Comparison of ENCODE assay signal across 12 cellular contexts in genomic region chr3:112776000-112776399, GRCh38.
DNase-seq lines count a peak whose midpoint lies in the region; ATAC-seq and TF ChIP-seq lines count a peak whose summit lies in the region.
"Had no signal": no experiment of that assay in that cellular context is flagged by ENCODE, and none has a peak within 500 bp of the region (broad histone marks: within the 10 kb centered on the region; RNA-seq: fewer than 3 reads in every experiment).

No MANE protein-coding gene starts in this region.

- intact Hi-C loops in ascending aorta (cut with DNase I), result no loop called here

- H3K9me3 ChIP-seq in RWPE2 (ENCODE audit: severe bottlenecking), result no peaks in the 10 kb centered on the region
- H3K9me3 ChIP-seq in ascending aorta, result no peaks in the 10 kb centered on the region
- H3K9me3 ChIP-seq: mucosa of descending colon, Peyer's patch, testis had no signal

- no peaks in the 10 kb centered on the region for H3K36me3 ChIP-seq in RWPE2 (ENCODE audit: low read depth)
- no peaks in the 10 kb centered on the region for H3K36me3 ChIP-seq in ascending aorta
- H3K36me3 ChIP-seq: Peyer's patch had no signal

- no peaks in the 10 kb centered on the region for H3K27me3 ChIP-seq in RWPE2 (ENCODE audit: insufficient read depth, poor library complexity, severe bottlenecking)
- no peaks in the 10 kb centered on the region for H3K27me3 ChIP-seq in ascending aorta
- H3K27me3 ChIP-seq: Peyer's patch, testis had no signal

- ATAC-seq in GM21619 (IDR thresholded peaks at IDR 0.05; ENCODE audit: unreplicated experiment) (peak; percentile 65), RWPE2 (ENCODE audit: low read depth) (peak; percentile 40)

- TF ChIP-seq CTCF in RWPE2 (IDR thresholded peaks at IDR 0.05; ENCODE audit: poor library complexity, severe bottlenecking) (no peak), ascending aorta (IDR thresholded peaks at IDR 0.05) (no peak)

- H3K4me3 ChIP-seq in RWPE2 (ENCODE audit: severe bottlenecking) (no peak overlapping the region), ascending aorta (no peak overlapping the region)
- H3K4me3 ChIP-seq: mucosa of descending colon, Peyer's patch, testis had no signal

- H3K4me1 ChIP-seq in RWPE2 (ENCODE audit: insufficient read depth, poor library complexity, severe bottlenecking) (peaks cover 59% of the 10 kb centered on the region), ascending aorta (peaks cover 0 to 6% of the 10 kb centered on the region in 2 donors)
- H3K4me1 ChIP-seq: testis had no signal

- H3K27ac ChIP-seq in RWPE2 (ENCODE audit: poor library complexity, severe bottlenecking), result peak overlapping the region; percentile 79
- H3K27ac ChIP-seq in ascending aorta, result no peak overlapping the region
- H3K27ac ChIP-seq: Peyer's patch, testis had no signal

- peak; percentile 23 for DNase-seq in Daoy (ENCODE audit: low read depth)
- no peak for DNase-seq in RWPE2 (ENCODE audit: low spot score)
- DNase-seq in kidney tubule cell (ENCODE audit: low spot score), result peak; percentile 71
- DNase-seq in ascending aorta (ENCODE audit: low spot score in 2 of 2), result no peak
- DNase-seq in globus pallidus (ENCODE audit: low spot score), result no peak
- no peak for DNase-seq in NCI-H2107 treated with DMSO at 0.1 percent for 48 hours (lab: John Stamatoyannopoulos, UW; ENCODE audit: unreplicated experiment)
- no peak for DNase-seq in SKM-1 (lab: John Stamatoyannopoulos, UW; ENCODE audit: unreplicated experiment)
- DNase-seq: activated CD4-positive, alpha-beta T cell treated with anti-CD3 and anti-CD28 coated beads, Interleukin-2, amount 50 U/mL, for 48 hours; mucosa of descending colon; Peyer's patch; testis had no signal

Comparison
In these comparisons a context has a peak if more than half of its experiments do, and no peak if none do; other contexts are left out.
1. DNase-seq: peak in Daoy (single experiment) and kidney tubule cell (single experiment); none in RWPE2 (single experiment), ascending aorta (0 of 2), globus pallidus (single experiment), NCI-H2107 treated with DMSO at 0.1 percent for 48 hours (single experiment) and SKM-1 (single experiment).